ENCODE assay signal across 8 cellular contexts in genomic region chr10:89283174-89283987, GRCh38. TPM values are rescaled to one million over a fixed set of nuclear protein-coding genes. Genes with fewer than 3 reads are reported as not detected.
DNase-seq lines count a peak whose midpoint lies in the region; ATAC-seq and TF ChIP-seq lines count a peak whose summit lies in the region.

No MANE protein-coding gene starts in this region.

- no peak overlapping the region for H3K9ac ChIP-seq in rectal smooth muscle tissue (ENCODE audit: low read length)

- H3K9me3 ChIP-seq in SJSA1 (replicated peaks) (no peaks in the 10 kb centered on the region), cardiac muscle cell (ENCODE audit: low read depth) (no peaks in the 10 kb centered on the region)

- H3K27me3 ChIP-seq in SJSA1 (replicated peaks) (no peaks in the 10 kb centered on the region), cardiac muscle cell (no peaks in the 10 kb centered on the region), rectal smooth muscle tissue (ENCODE audit: control insufficient read depth, insufficient read depth, low read length) (no peaks in the 10 kb centered on the region)

- H3K27ac ChIP-seq in SJSA1 (peak overlapping the region; percentile 63), cardiac muscle cell (peak overlapping the region; percentile 79), rectal smooth muscle tissue (ENCODE audit: low read depth, low read length) (peak overlapping the region; percentile 78)

- no peak for ATAC-seq in GM21737 (IDR thresholded peaks at IDR 0.05; ENCODE audit: unreplicated experiment)
- ATAC-seq in GM21529 (IDR thresholded peaks at IDR 0.05; ENCODE audit: unreplicated experiment), result no peak
- no peak for ATAC-seq in GM21381 (IDR thresholded peaks at IDR 0.05; ENCODE audit: unreplicated experiment)

- peak; percentile 73 for DNase-seq in ELR (ENCODE audit: low read depth)
- DNase-seq in SJSA1 (ENCODE audit: low read depth in 1 of 2, low spot score in 2 of 2), result peak in 1 of 2 experiments; percentile 56
- peak in 1 of 2 donors; percentile 45 for DNase-seq in cardiac muscle cell (ENCODE audit: low read depth in 1 of 2, low spot score in 1 of 2)
- DNase-seq in germinal center (ENCODE audit: low spot score), result no peak

- peaks cover 46% of the 10 kb centered on the region for H3K4me1 ChIP-seq in SJSA1 (replicated peaks)
- H3K4me1 ChIP-seq in cardiac muscle cell (ENCODE audit: low read depth), result peaks cover 17% of the 10 kb centered on the region
- H3K4me1 ChIP-seq in rectal smooth muscle tissue (ENCODE audit: control insufficient read depth, insufficient read depth, low read length), result peaks cover 22% of the 10 kb centered on the region

- no peak overlapping the region for H3K4me3 ChIP-seq in SJSA1
- H3K4me3 ChIP-seq in cardiac muscle cell, result no peak overlapping the region
- H3K4me3 ChIP-seq in rectal smooth muscle tissue (ENCODE audit: low read length), result peak overlapping the region; percentile 39

- H3K36me3 ChIP-seq in SJSA1 (no peaks in the 10 kb centered on the region), cardiac muscle cell (no peaks in the 10 kb centered on the region), rectal smooth muscle tissue (ENCODE audit: control insufficient read depth, insufficient read depth, low read length) (no peaks in the 10 kb centered on the region)

- TF ChIP-seq CTCF in cardiac muscle cell (IDR thresholded peaks at IDR 0.05; ENCODE audit: low read depth, low read length), result no peak

RNA-seq across cellular contexts. Expression of gene IFIT2, which starts 18.5 kb away (rescaled TPM):
- 0.44 and 2.2 TPM in 2 replicates for total RNA-seq in SJSA1 (2014; rRNA removed; shearing (Covaris generic))
- total RNA-seq in cardiac muscle cell, result not detected in 2 replicates
- polyA plus RNA-seq in cardiac muscle cell, result 0.07 and 0.25 TPM in 2 replicates

RNA-seq across cellular contexts. Expression of gene LIPA, which starts 31.8 kb away (rescaled TPM):
- total RNA-seq in SJSA1 (2014; rRNA removed; shearing (Covaris generic)), result 38.1 and 55.8 TPM in 2 replicates
- total RNA-seq in cardiac muscle cell, result 6.8 and 6.9 TPM in 2 replicates
- polyA plus RNA-seq in cardiac muscle cell, result 12.3 and 13.1 TPM in 2 replicates

RNA-seq across cellular contexts. Expression of gene IFIT3, which starts 44.4 kb away (rescaled TPM):
- total RNA-seq in SJSA1 (2014; rRNA removed; shearing (Covaris generic)), result 9.0 and 12.9 TPM in 2 replicates
- 0.21 and 0.24 TPM in 2 replicates for total RNA-seq in cardiac muscle cell
- 0.47 and 0.70 TPM in 2 replicates for polyA plus RNA-seq in cardiac muscle cell
